ENCODE assay signal across 20 cellular contexts in genomic region chr3:28971156-28971555, GRCh38.
DNase-seq lines count a peak whose midpoint lies in the region; ATAC-seq, FAIRE-seq and TF ChIP-seq lines count a peak whose summit lies in the region.
"Had no signal": no experiment of that assay in that cellular context is flagged by ENCODE, and none has a peak within 500 bp of the region (broad histone marks: within the 10 kb centered on the region; RNA-seq: fewer than 3 reads in every experiment).

No MANE protein-coding gene starts in this region.

- peak; percentile 31 for DNase-seq in Right ventricle myocardium inferior (ENCODE audit: missing footprints)
- DNase-seq in right cardiac atrium = no peak
- DNase-seq in endothelial cell of umbilical vein (ENCODE audit: low read depth, low spot score) = peak; percentile 80
- DNase-seq in thoracic aorta (ENCODE audit: low spot score) = no peak
- DNase-seq in effector memory CD8-positive, alpha-beta T cell = no peak
- DNase-seq in activated gamma-delta T cell treated with Interleukin-2 at 50 U/mL for 16 hours = no peak
- no peak for DNase-seq in SIG-M5 (lab: John Stamatoyannopoulos, UW)
- DNase-seq: CD8-positive, alpha-beta T cell; COR-L47; DND-41; GF-D8; HCEC 1CT; HFFc6 had no signal

- dilution Hi-C loops in endothelial cell of umbilical vein (cut with MboI; ENCODE audit: extremely low pct_ligation_motif_present, low sequenced_read_pairs) = no loop called here

- H3K79me2 ChIP-seq in endothelial cell of umbilical vein (ENCODE audit: control insufficient read depth, insufficient read depth, low read length) = no peaks in the 10 kb centered on the region

- H3K9ac ChIP-seq in endothelial cell of umbilical vein (replicated peaks; ENCODE audit: extremely low read depth, insufficient read depth, low read length) = no peak overlapping the region

- POLR2A ChIA-PET in endothelial cell of umbilical vein (lab: Charles Lee) = interaction anchor here (0.6 kb wide), 1 partner anchor 727 kb away, joined by 3 read pairs; no protein-coding TSS in a partner anchor

- H3K9me3 ChIP-seq in right cardiac atrium (ENCODE audit: control insufficient read depth, low read length) (no peaks in the 10 kb centered on the region), endothelial cell of umbilical vein (replicated peaks; ENCODE audit: control insufficient read depth, insufficient read depth, low read length) (no peaks in the 10 kb centered on the region), thoracic aorta (peaks cover 10% of the 10 kb centered on the region)

- TF ChIP-seq POLR2A in endothelial cell of umbilical vein (IDR thresholded peaks at IDR 0.05; ENCODE audit: low read depth, low read length) = no peak

- H3K36me3 Mint-ChIP-seq in effector memory CD8-positive, alpha-beta T cell (ENCODE audit: insufficient read depth) = no peaks in the 10 kb centered on the region
- H3K36me3 Mint-ChIP-seq: CD14-positive monocyte; CD8-positive, alpha-beta T cell had no signal

- intact Hi-C loops in Right ventricle myocardium inferior (cut with DNase I) = no loop called here
- intact Hi-C loops in right cardiac atrium (cut with DNase I) = no loop called here
- intact Hi-C loops in endothelial cell of umbilical vein (cut with micrococcal nuclease) = no loop called here

- H3K9me3 Mint-ChIP-seq in effector memory CD8-positive, alpha-beta T cell = peaks cover 10 to 25% of the 10 kb centered on the region in 2 donors
- H3K9me3 Mint-ChIP-seq: HFFc6 had no signal

- no peak for TF ChIP-seq CTCF in endothelial cell of umbilical vein (IDR thresholded peaks at IDR 0.05; ENCODE audit: extremely low read depth in 1 of 2, insufficient read depth in 1 of 2, low read depth in 1 of 2, low read length in 2 of 2)
- no peak for TF ChIP-seq CTCF in thoracic aorta (IDR thresholded peaks at IDR 0.05)

- H3K4me3 ChIP-seq in right cardiac atrium (ENCODE audit: low read length) = no peak overlapping the region
- no peak overlapping the region for H3K4me3 ChIP-seq in endothelial cell of umbilical vein (replicated peaks in 1 of 3; ENCODE audit: insufficient read depth in 1 of 3, low read depth in 1 of 3, low read length in 3 of 3)
- H3K4me3 ChIP-seq in thoracic aorta = no peak overlapping the region

- 29% methylated on average over 3 of the region's 3 CpGs for WGBS in right cardiac atrium

- H3K9me1 ChIP-seq in endothelial cell of umbilical vein (replicated peaks; ENCODE audit: control insufficient read depth, extremely low read depth, insufficient read depth, low read length) = no peaks in the 10 kb centered on the region

- FAIRE-seq in endothelial cell of umbilical vein (lab: Jason Lieb, UNC) = no peak
- FAIRE-seq: D721Med, GM19239, H1, HepG2, HTR-8/SVneo had no signal

- no peaks in the 10 kb centered on the region for H3K36me3 ChIP-seq in endothelial cell of umbilical vein (ENCODE audit: control insufficient read depth in 2 of 2, extremely low read depth in 1 of 2, insufficient read depth in 2 of 2, low read length in 2 of 2)
- no peaks in the 10 kb centered on the region for H3K36me3 ChIP-seq in thoracic aorta

- H4K20me1 ChIP-seq in endothelial cell of umbilical vein (replicated peaks; ENCODE audit: control insufficient read depth, extremely low read depth, insufficient read depth, low read length) = no peaks in the 10 kb centered on the region

- no peaks in the 10 kb centered on the region for H3K27me3 ChIP-seq in right cardiac atrium (ENCODE audit: control insufficient read depth, insufficient read depth)
- no peaks in the 10 kb centered on the region for H3K27me3 ChIP-seq in endothelial cell of umbilical vein (ENCODE audit: control insufficient read depth in 2 of 2, insufficient read depth in 2 of 2, low read length in 2 of 2)
- no peaks in the 10 kb centered on the region for H3K27me3 ChIP-seq in thoracic aorta (replicated peaks; ENCODE audit: insufficient read depth)

- no peaks in the 10 kb centered on the region for H3K27me3 Mint-ChIP-seq in effector memory CD8-positive, alpha-beta T cell

- H3K27ac ChIP-seq in right cardiac atrium (ENCODE audit: low read length) = no peak overlapping the region
- H3K27ac ChIP-seq in endothelial cell of umbilical vein (ENCODE audit: insufficient read depth, low read depth, low read length) = peak overlapping the region; percentile 15
- peak overlapping the region in 1 of 2 donors; percentile 65 for H3K27ac ChIP-seq in thoracic aorta
- H3K27ac ChIP-seq: 22Rv1 had no signal

- H3K4me1 Mint-ChIP-seq in effector memory CD8-positive, alpha-beta T cell (ENCODE audit: low read depth in 2 of 2) = no peaks in the 10 kb centered on the region
- H3K4me1 Mint-ChIP-seq: CD14-positive monocyte had no signal

- CTCF ChIA-PET in endothelial cell of umbilical vein (lab: Charles Lee) = interaction anchor here (1.4 kb wide), 1 partner anchor 15 kb away, joined by 3 read pairs; no protein-coding TSS in a partner anchor

- no peak for ATAC-seq in Right ventricle myocardium inferior
- no peak for ATAC-seq in right cardiac atrium
- ATAC-seq in thoracic aorta (ENCODE audit: insufficient number of reproducible peaks, low FRiP score, low read depth) = peak; percentile 20
- ATAC-seq in effector memory CD8-positive, alpha-beta T cell (replicated peaks) = no peak
- ATAC-seq: CD8-positive, alpha-beta T cell; HepG2 had no signal

- no peaks in the 10 kb centered on the region for H3K4me1 ChIP-seq in right cardiac atrium (ENCODE audit: control insufficient read depth, insufficient read depth, low read length)
- no peaks in the 10 kb centered on the region for H3K4me1 ChIP-seq in endothelial cell of umbilical vein (ENCODE audit: control insufficient read depth, extremely low read depth, insufficient read depth, low read length)
- peaks cover 12 to 18% of the 10 kb centered on the region in 2 donors for H3K4me1 ChIP-seq in thoracic aorta (ENCODE audit: control insufficient read depth in 1 of 2, low read depth in 2 of 2)

- no peak overlapping the region for H3K4me3 Mint-ChIP-seq in effector memory CD8-positive, alpha-beta T cell
- H3K4me3 Mint-ChIP-seq: CD14-positive monocyte; CD8-positive, alpha-beta T cell; HFFc6 had no signal

- no peak overlapping the region for H3K4me2 ChIP-seq in endothelial cell of umbilical vein (ENCODE audit: insufficient read depth, low read length)

- H3K27ac Mint-ChIP-seq in effector memory CD8-positive, alpha-beta T cell = no peak overlapping the region
- H3K27ac Mint-ChIP-seq: CD14-positive monocyte; CD8-positive, alpha-beta T cell; HFFc6 had no signal

- no peak overlapping the region for H2AFZ ChIP-seq in endothelial cell of umbilical vein (ENCODE audit: low read depth, low read length)

- BruUV-seq in endothelial cell of umbilical vein (replicated peaks; lab: Mats Ljungman, UMichigan) = no TSS peak

TF ChIP-seq in endothelial cell of umbilical vein, 7 proteins besides CTCF, POLR2A, EP300 and RAD21:
- no peak for TF ChIP-seq FOS (IDR thresholded peaks at IDR 0.05; ENCODE audit: borderline replicate concordance, insufficient read depth, low read length)
- no peak for TF ChIP-seq POLR2AphosphoS5 (IDR thresholded peaks at IDR 0.05; ENCODE audit: insufficient read depth, low read depth, low read length)
- TF ChIP-seq GATA2 (IDR thresholded peaks at IDR 0.05; ENCODE audit: insufficient read depth, insufficient read length, low read depth, low read length) = no peak
- no peak for TF ChIP-seq MAX (IDR thresholded peaks at IDR 0.05; ENCODE audit: insufficient read depth, insufficient read length)
- TF ChIP-seq MYC (IDR thresholded peaks at IDR 0.05; ENCODE audit: low read depth, low read length) = no peak
- TF ChIP-seq EZH2 (IDR thresholded peaks at IDR 0.05; ENCODE audit: borderline replicate concordance, low read depth, low read length, severe bottlenecking) = no peak
- no peak for TF ChIP-seq JUN (IDR thresholded peaks at IDR 0.05; ENCODE audit: borderline replicate concordance, insufficient read depth, insufficient read length, low read depth)

Comparison
In these comparisons a context has a peak if more than half of its experiments do, and no peak if none do; other contexts are left out.
1. DNase-seq: peak in Right ventricle myocardium inferior (single experiment) and endothelial cell of umbilical vein (single experiment); none in right cardiac atrium (0 of 3), thoracic aorta (single experiment), effector memory CD8-positive, alpha-beta T cell (0 of 3), activated gamma-delta T cell treated with Interleukin-2 at 50 U/mL for 16 hours (single experiment) and SIG-M5 (single experiment).